24 cellular contexts compared by ENCODE assay signal in the genomic region with DNA sequence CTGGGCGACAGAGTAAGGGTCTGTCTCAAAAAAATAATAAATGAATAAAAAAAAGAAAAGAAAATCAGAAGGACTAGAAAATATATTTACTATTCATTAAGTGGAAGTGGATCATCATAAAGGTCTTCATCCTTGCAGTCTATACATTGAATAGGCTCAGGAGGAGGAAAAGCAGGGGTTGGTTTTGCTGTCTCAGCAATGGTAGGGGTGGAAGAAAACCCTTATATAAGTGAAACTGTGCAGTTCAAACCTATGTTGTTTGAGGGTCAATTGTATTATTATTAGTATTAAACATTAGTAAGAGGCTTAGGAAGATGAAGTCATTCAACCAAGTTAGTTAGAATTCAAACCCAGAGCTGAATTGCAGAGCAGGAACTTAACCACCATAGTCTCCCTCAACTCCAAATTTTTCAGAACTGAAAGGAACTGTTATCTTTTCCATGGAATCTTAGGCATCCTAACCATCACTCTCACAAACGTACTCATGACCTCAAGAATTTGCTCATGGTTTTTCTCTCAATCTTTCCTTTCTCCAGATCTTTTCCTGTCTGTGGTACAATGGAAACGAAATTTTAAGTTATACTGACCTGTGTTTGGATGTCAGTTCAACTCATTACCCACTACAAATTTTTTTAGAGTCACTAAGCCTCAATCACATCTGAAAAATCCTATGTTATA. TPM values are rescaled to one million over a fixed set of nuclear protein-coding genes. Genes with fewer than 3 reads are reported as not detected.
DNase-seq lines count a peak whose midpoint lies in the region; ATAC-seq and TF ChIP-seq lines count a peak whose summit lies in the region.
"Had no signal": no experiment of that assay in that cellular context is flagged by ENCODE, and none has a peak within 500 bp of the region (broad histone marks: within the 10 kb centered on the region; RNA-seq: fewer than 3 reads in every experiment).

No MANE protein-coding gene starts in this region.

- no peak for ATAC-seq in HG03457 (IDR thresholded peaks at IDR 0.05; ENCODE audit: unreplicated experiment)
- ATAC-seq: naive thymus-derived CD4-positive, alpha-beta T cell had no signal

- H3K27me3 ChIP-seq in HAP-1 (ENCODE audit: low read depth), result no peaks in the 10 kb centered on the region

- intact Hi-C loops in posterior cingulate gyrus (cut with DNase I), result no loop called here

- in situ Hi-C loops in HAP-1 (cut with MboI; ENCODE audit: low sequenced_read_pairs), result no loop called here

- H3K9me3 ChIP-seq in HAP-1, result no peaks in the 10 kb centered on the region

- no peak overlapping the region for H3K4me3 Mint-ChIP-seq in HFFc6
- H3K4me3 Mint-ChIP-seq: activated CD4-positive, alpha-beta T cell treated with anti-CD3 and anti-CD28 coated beads, Interleukin-2, amount 10 ng/mL, durations not matched to agents 24 days and 14 days; activated naive CD4-positive, alpha-beta T cell treated with anti-CD3 and anti-CD28 coated beads for 36 hours; brain; immature natural killer cell; naive thymus-derived CD4-positive, alpha-beta T cell had no signal

- peak overlapping the region; percentile 52; the same call in 1 of the 2 replicates for H3K27ac Mint-ChIP-seq in HFFc6
- H3K27ac Mint-ChIP-seq: activated CD4-positive, alpha-beta T cell treated with anti-CD3 and anti-CD28 coated beads, Interleukin-2, amount 10 ng/mL, durations not matched to agents 24 days and 14 days; activated naive CD4-positive, alpha-beta T cell treated with anti-CD3 and anti-CD28 coated beads for 36 hours; brain; immature natural killer cell; naive thymus-derived CD4-positive, alpha-beta T cell had no signal

- H3K4me1 ChIP-seq in HAP-1, result no peaks in the 10 kb centered on the region
- H3K4me1 ChIP-seq: parathyroid adenoma had no signal

- peaks cover 20% of the 10 kb centered on the region for H3K4me1 Mint-ChIP-seq in HFFc6 (ENCODE audit: low read depth)
- H3K4me1 Mint-ChIP-seq: activated CD4-positive, alpha-beta T cell treated with anti-CD3 and anti-CD28 coated beads, Interleukin-2, amount 10 ng/mL, durations not matched to agents 24 days and 14 days; brain; immature natural killer cell; naive thymus-derived CD4-positive, alpha-beta T cell had no signal

- no peaks in the 10 kb centered on the region for H3K36me3 Mint-ChIP-seq in HFFc6 (ENCODE audit: low read depth)
- H3K36me3 Mint-ChIP-seq: brain; immature natural killer cell; naive thymus-derived CD4-positive, alpha-beta T cell had no signal

- DNase-seq in A172 (ENCODE audit: low spot score) (peak; percentile 37), HFFc6 (peak; percentile 30), astrocyte of the hippocampus (ENCODE audit: low read depth, low spot score) (peak; percentile 84), iris pigment epithelial cell (ENCODE audit: low read depth) (peak; percentile 69), HAP-1 (ENCODE audit: low spot score in 2 of 2) (no peak), posterior cingulate gyrus (no peak), NOMO-1 treated with dmso at 0.1 percent for 144 hours (lab: John Stamatoyannopoulos, UW; ENCODE audit: unreplicated experiment) (no peak)
- DNase-seq: activated CD4-positive, alpha-beta T cell treated with anti-CD3 and anti-CD28 coated beads, Interleukin-2, amount 10 ng/mL, durations not matched to agents 24 days and 14 days; activated naive CD4-positive, alpha-beta T cell treated with anti-CD3 and anti-CD28 coated beads for 36 hours; activated T-cell treated with anti-CD3 and anti-CD28 coated beads for 4 hours; dermis blood vessel endothelial cell; H7; immature natural killer cell; naive thymus-derived CD4-positive, alpha-beta T cell; NCI-H187; NCI-H446; RPMI8226; stimulated activated CD4-positive, alpha-beta T cell treated with anti-CD3 and anti-CD28 coated beads, Interleukin-4, amount 100 ng/mL, for 24 hours had no signal

- peaks cover 1% of the 10 kb centered on the region for H3K27me3 Mint-ChIP-seq in HFFc6 (ENCODE audit: insufficient read depth)

- H3K9me3 Mint-ChIP-seq in HFFc6, result no peaks in the 10 kb centered on the region
- H3K9me3 Mint-ChIP-seq: activated CD4-positive, alpha-beta T cell treated with anti-CD3 and anti-CD28 coated beads, Interleukin-2, amount 10 ng/mL, durations not matched to agents 24 days and 14 days; activated naive CD4-positive, alpha-beta T cell treated with anti-CD3 and anti-CD28 coated beads for 36 hours; brain; immature natural killer cell; naive thymus-derived CD4-positive, alpha-beta T cell had no signal

- no peak for TF ChIP-seq CTCF in HFFc6 (IDR thresholded peaks at IDR 0.05)

- H3K36me3 ChIP-seq in HAP-1 (replicated peaks), result no peaks in the 10 kb centered on the region

- H3K4me3 ChIP-seq in HAP-1, result no peak overlapping the region
- H3K4me3 ChIP-seq: lung, skin epidermis had no signal

RNA-seq across cellular contexts. Expression of a gene that starts 7.7 kb away (rescaled TPM):
- 12.3 and 12.9 TPM in 2 replicates for total RNA-seq in A172 (2014; rRNA removed; shearing (Covaris generic))
- 10 to 100 TPM; 11.9 to 16.5 (median 13.3) TPM for total RNA-seq in HFFc6 (2021; fragmentation: NEBNext Ultra II Directional; extraction: Animal tissue kit (Norgen Biotek cat#: 25700))

RNA-seq across cellular contexts. Expression of a gene that starts 25.6 kb away (rescaled TPM):
- not detected in 2 replicates for total RNA-seq in A172 (2014; rRNA removed; shearing (Covaris generic))
- total RNA-seq in HFFc6 (2021; fragmentation: NEBNext Ultra II Directional; extraction: Animal tissue kit (Norgen Biotek cat#: 25700)), result not detected
- total RNA-seq: activated CD4-positive, alpha-beta T cell treated with anti-CD3 and anti-CD28 coated beads, Interleukin-2, amount 10 ng/mL, durations not matched to agents 24 days and 14 days; activated naive CD4-positive, alpha-beta T cell treated with anti-CD3 and anti-CD28 coated beads for 36 hours; H7 had no signal

RNA-seq across cellular contexts. Expression of a gene that starts 41.8 kb away (rescaled TPM):
- 9.4 and 10.5 TPM in 2 replicates for total RNA-seq in A172 (2014; rRNA removed; shearing (Covaris generic))
- under 1 TPM in 3 of 6 experiments, not detected in 3; 0.05 to 0.09 (median 0.05) TPM for total RNA-seq in HFFc6 (2021; fragmentation: NEBNext Ultra II Directional; extraction: Animal tissue kit (Norgen Biotek cat#: 25700))
- total RNA-seq: activated CD4-positive, alpha-beta T cell treated with anti-CD3 and anti-CD28 coated beads, Interleukin-2, amount 10 ng/mL, durations not matched to agents 24 days and 14 days; activated naive CD4-positive, alpha-beta T cell treated with anti-CD3 and anti-CD28 coated beads for 36 hours; glomerular endothelial cell; naive thymus-derived CD4-positive, alpha-beta T cell had no signal

Comparison
In these comparisons a context has a peak if more than half of its experiments do, and no peak if none do; other contexts are left out.
1. DNase-seq: peak in A172 (single experiment), HFFc6 (single experiment), astrocyte of the hippocampus (single experiment) and iris pigment epithelial cell (single experiment); none in HAP-1 (0 of 2), posterior cingulate gyrus (0 of 10) and NOMO-1 treated with dmso at 0.1 percent for 144 hours (single experiment).